13 cellular contexts compared by ENCODE assay signal in the genomic region with DNA sequence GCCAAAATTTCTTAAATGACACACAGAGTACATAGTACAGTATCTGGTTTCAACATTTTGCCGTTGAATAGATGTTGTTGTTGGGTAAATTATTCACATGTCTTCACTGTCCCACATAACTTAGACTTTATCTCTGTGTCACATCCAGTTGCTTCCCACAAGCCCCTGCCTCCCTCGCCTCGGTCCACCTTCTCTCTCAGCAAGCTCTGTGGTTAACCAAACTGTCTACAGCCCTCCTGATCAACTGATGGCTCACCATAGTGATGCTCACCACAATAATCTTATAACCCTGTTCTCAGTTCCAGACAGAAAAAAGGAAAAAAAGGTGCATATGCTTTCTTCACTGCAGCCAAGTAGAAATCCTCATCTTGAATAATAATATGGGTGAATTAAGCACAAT. TPM values are rescaled to one million over a fixed set of nuclear protein-coding genes. Genes with fewer than 3 reads are reported as not detected.
A peak's percentile ranks its signal among the peaks of the same experiment; 100 is the strongest.
DNase-seq lines count a peak whose midpoint lies in the region; ATAC-seq and TF ChIP-seq lines count a peak whose summit lies in the region.
"Had no signal": no experiment of that assay in that cellular context is flagged by ENCODE, and none has a peak within 500 bp of the region (broad histone marks: within the 10 kb centered on the region; RNA-seq: fewer than 3 reads in every experiment).

No MANE protein-coding gene starts in this region.

- peak; percentile 72 for DNase-seq in activated effector memory CD4-positive, alpha-beta T cell treated with anti-CD3 and anti-CD28 coated beads, Interleukin-2, amount 50 U/mL, for 16 hours
- DNase-seq in activated effector memory CD4-positive, alpha-beta T cell treated with Interleukin-2 at 50 U/mL for 16 hours: no peak
- DNase-seq in activated T-cell treated with anti-CD3 and anti-CD28 coated beads, Interleukin-2, amount 50 U/mL, for 72 hours: peak; percentile 51 to 72
- DNase-seq in stimulated activated naive B cell treated with anti-CD40 and anti-IgM and Interleukin-4, amounts not matched to agents 10 μg/mL and 1 μg/mL and 100 μg/mL, for 72 hours: no peak
- DNase-seq in MCF 10A (ENCODE audit: unreplicated experiment): no peak
- no peak for DNase-seq in GM19240 (ENCODE audit: insufficient read length, low spot score)
- no peak for DNase-seq in NCI-H345 (lab: John Stamatoyannopoulos, UW)
- DNase-seq: activated gamma-delta T cell, NCI-H524, nephron progenitor cell had no signal

- intact Hi-C loops in MCF 10A (cut with micrococcal nuclease): no loop called here

- no peaks in the 10 kb centered on the region for H3K36me3 Mint-ChIP-seq in activated T-cell treated with anti-CD3 and anti-CD28 coated beads, Interleukin-2, amount 50 U/mL, for 72 hours (ENCODE audit: insufficient read depth in 2 of 2)
- no peaks in the 10 kb centered on the region for H3K36me3 Mint-ChIP-seq in stimulated activated naive B cell treated with anti-CD40 and anti-IgM and Interleukin-4, amounts not matched to agents 10 μg/mL and 1 μg/mL and 100 μg/mL, for 72 hours
- H3K36me3 Mint-ChIP-seq in MCF 10A (ENCODE audit: insufficient read depth, unreplicated experiment): no peaks in the 10 kb centered on the region

- H3K27ac Mint-ChIP-seq in activated T-cell treated with anti-CD3 and anti-CD28 coated beads, Interleukin-2, amount 50 U/mL, for 72 hours: peak overlapping the region; percentile 38
- H3K27ac Mint-ChIP-seq in stimulated activated naive B cell treated with anti-CD40 and anti-IgM and Interleukin-4, amounts not matched to agents 10 μg/mL and 1 μg/mL and 100 μg/mL, for 72 hours: no peak overlapping the region
- H3K27ac Mint-ChIP-seq in MCF 10A (ENCODE audit: low read depth, unreplicated experiment): no peak overlapping the region
- H3K27ac Mint-ChIP-seq: B cell, nephron progenitor cell had no signal

- H3K9me3 Mint-ChIP-seq in activated T-cell treated with anti-CD3 and anti-CD28 coated beads, Interleukin-2, amount 50 U/mL, for 72 hours: peaks cover 0 to 1% of the 10 kb centered on the region in 2 donors
- no peaks in the 10 kb centered on the region for H3K9me3 Mint-ChIP-seq in stimulated activated naive B cell treated with anti-CD40 and anti-IgM and Interleukin-4, amounts not matched to agents 10 μg/mL and 1 μg/mL and 100 μg/mL, for 72 hours
- H3K9me3 Mint-ChIP-seq in MCF 10A (ENCODE audit: unreplicated experiment): no peaks in the 10 kb centered on the region
- H3K9me3 Mint-ChIP-seq: nephron progenitor cell had no signal

- CTCF ChIA-PET in MCF 10A (lab: Yijun Ruan, JAX): no interaction called here

- TF ChIP-seq CTCF in MCF 10A (IDR thresholded peaks at IDR 0.05; ENCODE audit: unreplicated experiment): no peak

- H3K4me3 Mint-ChIP-seq in activated T-cell treated with anti-CD3 and anti-CD28 coated beads, Interleukin-2, amount 50 U/mL, for 72 hours: peak overlapping the region; percentile 2 to 35
- H3K4me3 Mint-ChIP-seq in stimulated activated naive B cell treated with anti-CD40 and anti-IgM and Interleukin-4, amounts not matched to agents 10 μg/mL and 1 μg/mL and 100 μg/mL, for 72 hours: no peak overlapping the region
- no peak overlapping the region for H3K4me3 Mint-ChIP-seq in MCF 10A (ENCODE audit: unreplicated experiment)
- H3K4me3 Mint-ChIP-seq: B cell, nephron progenitor cell had no signal

- H3K27me3 Mint-ChIP-seq in activated T-cell treated with anti-CD3 and anti-CD28 coated beads, Interleukin-2, amount 50 U/mL, for 72 hours (ENCODE audit: low read depth): peaks cover 65% of the 10 kb centered on the region
- H3K27me3 Mint-ChIP-seq in stimulated activated naive B cell treated with anti-CD40 and anti-IgM and Interleukin-4, amounts not matched to agents 10 μg/mL and 1 μg/mL and 100 μg/mL, for 72 hours: peaks cover 12 to 21% of the 10 kb centered on the region in 2 donors
- peaks cover 51% of the 10 kb centered on the region for H3K27me3 Mint-ChIP-seq in MCF 10A (ENCODE audit: insufficient read depth, unreplicated experiment)
- H3K27me3 Mint-ChIP-seq: B cell had no signal

- no TSS peak for BruUV-seq in MCF 10A (replicated peaks; lab: Mats Ljungman, UMichigan)

- H3K4me1 Mint-ChIP-seq in activated T-cell treated with anti-CD3 and anti-CD28 coated beads, Interleukin-2, amount 50 U/mL, for 72 hours (ENCODE audit: low read depth): peaks cover 18% of the 10 kb centered on the region
- H3K4me1 Mint-ChIP-seq in stimulated activated naive B cell treated with anti-CD40 and anti-IgM and Interleukin-4, amounts not matched to agents 10 μg/mL and 1 μg/mL and 100 μg/mL, for 72 hours: peaks cover 0 to 3% of the 10 kb centered on the region in 2 donors
- H3K4me1 Mint-ChIP-seq in MCF 10A (ENCODE audit: insufficient read depth, unreplicated experiment): no peaks in the 10 kb centered on the region
- H3K4me1 Mint-ChIP-seq: B cell, nephron progenitor cell had no signal

- POLR2A ChIA-PET in MCF 10A (lab: Yijun Ruan, JAX): no interaction called here

- peak; percentile 80 for ATAC-seq in HG03342 (IDR thresholded peaks at IDR 0.05; ENCODE audit: unreplicated experiment)
- peak; percentile 96 to 98 for ATAC-seq in activated T-cell treated with anti-CD3 and anti-CD28 coated beads, Interleukin-2, amount 50 U/mL, for 72 hours (replicated peaks in 1 of 2)
- peak; percentile 67 to 68 for ATAC-seq in stimulated activated naive B cell treated with anti-CD40 and anti-IgM and Interleukin-4, amounts not matched to agents 10 μg/mL and 1 μg/mL and 100 μg/mL, for 72 hours (replicated peaks)

RNA-seq across cellular contexts. Expression of gene IL17F, which starts 23.0 kb away (rescaled TPM):
- 10 to 100 TPM in 1 of 2 donors, under 1 TPM in 1; 0.50 to 12.3 TPM for total RNA-seq in activated T-cell treated with anti-CD3 and anti-CD28 coated beads, Interleukin-2, amount 50 U/mL, for 72 hours
- total RNA-seq in MCF 10A (2022): not detected in 2 replicates
- total RNA-seq: B cell, thoracic aorta had no signal

RNA-seq across cellular contexts. Expression of gene IL17A, which starts 35.1 kb away (rescaled TPM):
- 1 to 10 TPM in 1 of 2 donors, under 1 TPM in 1; 0.22 to 2.8 TPM for total RNA-seq in activated T-cell treated with anti-CD3 and anti-CD28 coated beads, Interleukin-2, amount 50 U/mL, for 72 hours
- total RNA-seq in MCF 10A (2022): not detected in 2 replicates
- total RNA-seq: B cell, thoracic aorta had no signal

Comparison
In these comparisons a context has a peak if more than half of its experiments do, and no peak if none do; other contexts are left out.
1. DNase-seq: peak in activated effector memory CD4-positive, alpha-beta T cell treated with anti-CD3 and anti-CD28 coated beads, Interleukin-2, amount 50 U/mL, for 16 hours (single experiment) and activated T-cell treated with anti-CD3 and anti-CD28 coated beads, Interleukin-2, amount 50 U/mL, for 72 hours (2 of 2); none in activated effector memory CD4-positive, alpha-beta T cell treated with Interleukin-2 at 50 U/mL for 16 hours (single experiment), stimulated activated naive B cell treated with anti-CD40 and anti-IgM and Interleukin-4, amounts not matched to agents 10 μg/mL and 1 μg/mL and 100 μg/mL, for 72 hours (single experiment), MCF 10A (single experiment), GM19240 (single experiment) and NCI-H345 (single experiment).
2. H3K4me3 Mint-ChIP-seq: peak in activated T-cell treated with anti-CD3 and anti-CD28 coated beads, Interleukin-2, amount 50 U/mL, for 72 hours (2 of 2); none in stimulated activated naive B cell treated with anti-CD40 and anti-IgM and Interleukin-4, amounts not matched to agents 10 μg/mL and 1 μg/mL and 100 μg/mL, for 72 hours (0 of 2) and MCF 10A (single experiment).
3. Peak in every context shown above with its lines, with median percentiles within 50 percentile points of each other: ATAC-seq.